24 cellular contexts compared by ENCODE assay signal in the genomic region with DNA sequence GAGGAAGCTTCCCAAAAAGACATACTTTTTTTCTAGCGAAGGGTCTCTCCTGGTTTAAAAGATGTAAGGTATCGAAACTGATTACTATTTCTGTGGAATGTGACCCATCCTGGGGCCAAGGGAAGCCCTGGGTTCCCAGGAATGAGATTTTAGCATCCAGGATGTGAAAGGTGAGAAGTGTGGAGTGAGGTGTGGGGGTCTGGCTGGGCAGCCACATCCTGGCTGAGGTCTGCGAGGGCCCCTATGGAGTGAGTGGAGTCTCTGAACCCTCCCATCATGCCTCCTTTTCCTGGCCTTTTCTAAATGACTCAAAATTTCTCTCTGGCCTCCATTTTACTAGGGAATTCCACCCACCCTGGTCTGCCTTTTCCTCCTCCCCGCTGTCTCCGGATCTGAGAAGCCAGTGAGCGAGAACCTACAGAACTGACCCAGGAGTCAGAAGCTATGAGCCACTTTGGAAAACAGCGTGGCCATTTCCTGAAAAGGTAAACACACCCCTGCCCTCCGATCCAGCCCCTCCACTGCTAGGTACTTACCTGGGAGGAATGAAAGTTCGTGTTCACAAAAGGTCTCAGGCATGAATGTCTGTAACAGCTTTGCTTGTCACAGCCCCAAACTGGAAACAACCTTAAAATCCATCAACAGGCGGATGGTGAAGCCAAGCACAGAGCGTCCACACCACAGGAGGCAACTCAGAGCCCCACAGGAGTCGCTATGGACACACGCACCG. TPM values are rescaled to one million over a fixed set of nuclear protein-coding genes. Genes with fewer than 3 reads are reported as not detected.
A peak's percentile ranks its signal among the peaks of the same experiment; 100 is the strongest.
DNase-seq lines count a peak whose midpoint lies in the region; FAIRE-seq and TF ChIP-seq lines count a peak whose summit lies in the region.
"Had no signal": no experiment of that assay in that cellular context is flagged by ENCODE, and none has a peak within 500 bp of the region (broad histone marks: within the 10 kb centered on the region; RNA-seq: fewer than 3 reads in every experiment).

No MANE protein-coding gene starts in this region.

- no peaks in the 10 kb centered on the region for H3K27me3 Mint-ChIP-seq in neural crest cell (ENCODE audit: low read depth)

- CTCF ChIA-PET in H1 (lab: Charles Lee; ENCODE audit: partially characterized antibody) = interaction anchor here (1.0 kb wide), 1 partner anchor 160 kb away, joined by 3 read pairs; no protein-coding TSS in a partner anchor

- TF ChIP-seq POLR2A in H1 (IDR thresholded peaks at IDR 0.05; ENCODE audit: control extremely low read depth in 1 of 2, low read depth in 2 of 2, low read length in 2 of 2) = no peak
- no peak for TF ChIP-seq POLR2A in vagina (IDR thresholded peaks at IDR 0.05)

- no peak overlapping the region; the same call in 1 of the 2 replicates for H2BK5ac ChIP-seq in H1 (ENCODE audit: low read depth, low read length)

- no peaks in the 10 kb centered on the region for H3K23me2 ChIP-seq in H1 (ENCODE audit: low read depth, low read length)

- peak overlapping the region; percentile 90; the same call in 1 of the 2 replicates for H2BK12ac ChIP-seq in H1 (ENCODE audit: low read depth, low read length)

- H4K8ac ChIP-seq in H1 (ENCODE audit: extremely low read depth, insufficient read depth, low read length) = peak overlapping the region; percentile 45; the same call in 1 of the 2 replicates

- 0 out of 2 replicates have a peak overlapping the region, but pooled peaks have one; percentile 81 for H2BK15ac ChIP-seq in H1 (ENCODE audit: low read length)

- H3K9me3 ChIP-seq in H1 (ENCODE audit: insufficient read depth in 2 of 2, low read depth in 1 of 2, low read length in 1 of 2) = no peaks in the 10 kb centered on the region
- no peaks in the 10 kb centered on the region for H3K9me3 ChIP-seq in vagina
- H3K9me3 ChIP-seq: HAP-1, MG63, Peyer's patch had no signal

- FAIRE-seq in H1 (lab: Jason Lieb, UNC) = no peak
- FAIRE-seq: G401.6 had no signal

- no peaks in the 10 kb centered on the region for H3K79me1 ChIP-seq in H1 (ENCODE audit: low read depth, low read length)

- H3K18ac ChIP-seq in H1 (ENCODE audit: extremely low read depth, low read length) = peak overlapping the region; percentile 48; the same call in 1 of the 2 replicates

- H3K9me3 Mint-ChIP-seq in neural crest cell = no peaks in the 10 kb centered on the region

- peak overlapping the region; percentile 50 for H3K27ac Mint-ChIP-seq in neural crest cell (ENCODE audit: unreplicated experiment)
- H3K27ac Mint-ChIP-seq: B cell, IgD-negative memory B cell had no signal

- TF ChIP-seq EP300 in H1 (IDR thresholded peaks at IDR 0.05; ENCODE audit: borderline replicate concordance in 1 of 2, low read depth in 2 of 2, low read length in 2 of 2) = no peak

- no peak overlapping the region for H3K23ac ChIP-seq in H1 (ENCODE audit: insufficient read length)

- H3K56ac ChIP-seq in H1 (replicated peaks; ENCODE audit: insufficient read length, low read depth, low read length) = no peak overlapping the region

- H3K27me3 ChIP-seq in H1 (replicated peaks in 1 of 4; ENCODE audit: control insufficient read depth in 3 of 4, extremely low read depth in 1 of 4, insufficient read depth in 3 of 4, low read length in 3 of 4) (no peaks in the 10 kb centered on the region; a peak in 1 of 7 replicates), vagina (no peaks in the 10 kb centered on the region)
- H3K27me3 ChIP-seq: MG63, Peyer's patch had no signal

- H3K27ac ChIP-seq in H1 (ENCODE audit: low read depth, low read length) (no peak overlapping the region), vagina (no peak overlapping the region)
- H3K27ac ChIP-seq: HL-60, Peyer's patch had no signal

- DNase-seq in activated effector memory CD4-positive, alpha-beta T cell treated with anti-CD3 and anti-CD28 coated beads, Interleukin-2, amount 50 U/mL, for 16 hours = peak; percentile 19
- DNase-seq in activated effector memory CD4-positive, alpha-beta T cell treated with Interleukin-2 at 50 U/mL for 16 hours = no peak
- no peak for DNase-seq in H1 (ENCODE audit: low read depth in 1 of 2, low spot score in 2 of 2)
- no peak for DNase-seq in neural crest cell (ENCODE audit: low read depth, low spot score)
- DNase-seq in vagina (ENCODE audit: extremely low spot score in 2 of 2) = peak; percentile 74 to 76
- no peak for DNase-seq in NCI-H774 (lab: John Stamatoyannopoulos, UW)
- no peak for DNase-seq in DMS53 (lab: John Stamatoyannopoulos, UW)
- no peak for DNase-seq in NCI-H1694 (lab: John Stamatoyannopoulos, UW)
- DNase-seq: DMS 273 treated with DMSO at 0.1 percent for 48 hours; Karpas-422; MG63; NCI-H1092; NCI-H1436 treated with DMSO at 0.1 percent for 48 hours; NCI-H2081; NCI-H2171 treated with DMSO at 0.1 percent for 48 hours; NCI-H446 treated with DMSO at 0.1 percent for 48 hours; NCI-H69; NK-92 treated with Interleukin-12 subunit alpha and Interleukin-12 subunit beta, amount 100 ng/mL, for 24 hours had no signal

- no peak overlapping the region for H3K14ac ChIP-seq in H1 (ENCODE audit: insufficient read length)

- H4K5ac ChIP-seq in H1 (ENCODE audit: insufficient read length, low read depth, low read length) = no peak overlapping the region

- H3K36me3 Mint-ChIP-seq in neural crest cell (ENCODE audit: low read depth) = no peaks in the 10 kb centered on the region

- H3K4me3 ChIP-seq in H1 (ENCODE audit: extremely low read depth in 1 of 4, insufficient read depth in 2 of 4, low read depth in 3 of 4, low read length in 4 of 4) (no peak overlapping the region), vagina (no peak overlapping the region)
- H3K4me3 ChIP-seq: HAP-1, MG63, Peyer's patch had no signal

- no peak overlapping the region; a peak in 1 of 7 replicates for H3K9ac ChIP-seq in H1 (replicated peaks in 1 of 4; ENCODE audit: extremely low read depth in 1 of 4, low read depth in 3 of 4, low read length in 3 of 4)

- no peak overlapping the region for H2AK5ac ChIP-seq in H1 (ENCODE audit: low read depth, low read length)

- intact Hi-C loops in vagina (cut with DNase I) = no loop called here

- H3K4ac ChIP-seq in H1 (replicated peaks; ENCODE audit: insufficient read length, low read depth, low read length) = no peak overlapping the region

- H3K36me3 ChIP-seq in H1 (ENCODE audit: control insufficient read depth in 2 of 4, insufficient read depth in 4 of 4, low read length in 3 of 4) = no peaks in the 10 kb centered on the region
- no peaks in the 10 kb centered on the region for H3K36me3 ChIP-seq in vagina
- H3K36me3 ChIP-seq: HAP-1, MG63, Peyer's patch had no signal

- H3K4me1 ChIP-seq in H1 (replicated peaks in 1 of 4; ENCODE audit: control insufficient read depth in 3 of 4, insufficient read depth in 4 of 4, low read length in 3 of 4) (no peaks in the 10 kb centered on the region; a peak in 1 of 7 replicates), vagina (no peaks in the 10 kb centered on the region)
- H3K4me1 ChIP-seq: HAP-1, Peyer's patch had no signal

- POLR2A ChIA-PET in H1 (lab: Charles Lee; ENCODE audit: partially characterized antibody) = interaction anchor here (0.8 to 0.9 kb wide), 2 partner anchors 17 to 183 kb away, joined by 3 read pairs; no protein-coding TSS in a partner anchor

- TF ChIP-seq RAD21 in H1 (IDR thresholded peaks at IDR 0.05 in 1 of 2, conservative IDR thresholded peaks at IDR 0.05 in 1 of 2; ENCODE audit: low read depth in 2 of 2, low read length in 2 of 2) = no peak

- peaks cover 15% of the 10 kb centered on the region for H3K4me1 Mint-ChIP-seq in neural crest cell
- H3K4me1 Mint-ChIP-seq: B cell had no signal

- H3K4me3 Mint-ChIP-seq in neural crest cell = no peak overlapping the region
- H3K4me3 Mint-ChIP-seq: B cell, IgD-negative memory B cell had no signal

- H3K79me2 ChIP-seq in H1 (ENCODE audit: control insufficient read depth in 1 of 2, insufficient read depth in 2 of 2, low read length in 2 of 2) = no peaks in the 10 kb centered on the region

- peak overlapping the region; percentile 33 for H4K91ac ChIP-seq in H1 (replicated peaks; ENCODE audit: insufficient read length, low read length)

- peak overlapping the region; percentile 72; the same call in 1 of the 2 replicates for H2BK20ac ChIP-seq in H1 (ENCODE audit: low read length)

- peak overlapping the region; percentile 28 for H2AFZ ChIP-seq in H1 (ENCODE audit: low read length)

- no peak overlapping the region for H3K4me2 ChIP-seq in H1 (ENCODE audit: insufficient read depth in 1 of 2, low read depth in 2 of 2, low read length in 2 of 2)

- no peaks in the 10 kb centered on the region for H4K20me1 ChIP-seq in H1 (replicated peaks in 1 of 2; ENCODE audit: control insufficient read depth in 1 of 2, insufficient read depth in 2 of 2, low read length in 2 of 2)

- no peak overlapping the region for H2BK120ac ChIP-seq in H1 (replicated peaks; ENCODE audit: low read depth, low read length)

- TF ChIP-seq CTCF in H1 (IDR thresholded peaks at IDR 0.05; ENCODE audit: control extremely low read depth in 1 of 3, insufficient read depth in 1 of 3, low read depth in 1 of 3, low read length in 3 of 3) = no peak
- TF ChIP-seq CTCF in neural crest cell (conservative IDR thresholded peaks at IDR 0.05) = no peak
- TF ChIP-seq CTCF in vagina (IDR thresholded peaks at IDR 0.05) = no peak

- WGBS in H1 (ENCODE audit: extremely low coverage in 1 of 2, insufficient coverage in 1 of 2, insufficient read length in 1 of 2, insufficient replicate concordance in 2 of 2, low coverage in 1 of 2, low lambda C conversion rate in 2 of 2, missing lambda C conversion rate in 1 of 2), 2 experiments = 87% methylated on average over 14 of the region's 14 CpGs; no CpG with 5 or more reads in 1 of the 2 experiments

TF ChIP-seq in H1, 55 proteins besides CTCF, POLR2A, EP300 and RAD21 (continues in another document):
- TF ChIP-seq GABPA (IDR thresholded peaks at IDR 0.05; ENCODE audit: borderline replicate concordance, insufficient read depth, low read length) = no peak
- no peak for TF ChIP-seq CHD2 (IDR thresholded peaks at IDR 0.05; ENCODE audit: low read length)
- no peak for TF ChIP-seq TAF7 (optimal IDR thresholded peaks at IDR 0.05; ENCODE audit: borderline replicate concordance, low read depth, low read length)
- no peak for TF ChIP-seq FOSL1 (IDR thresholded peaks at IDR 0.05; ENCODE audit: insufficient read depth, low read depth, low read length)
- no peak for TF ChIP-seq KDM5A (IDR thresholded peaks at IDR 0.05; ENCODE audit: low read length)

RNA-seq across cellular contexts. Expression of gene SHANK2, which starts 27.7 kb away (rescaled TPM):
- total RNA-seq in H1 (2021; fragmentation: NEBNext Ultra II Directional; extraction: Animal tissue kit (Norgen Biotek cat#: 25700)) = 52.9 and 54.2 TPM in 2 replicates
- polyA plus RNA-seq in H1 (2011; rRNA removed) = 10.1 and 15.5 TPM in 2 replicates
- 7.8 TPM for polyA plus RNA-seq in H1 (2011; cell fraction: cytosol; rRNA removed)
- 41.3 TPM for polyA plus RNA-seq in H1 (2011; cell fraction: nucleus; rRNA removed)
- polyA plus RNA-seq in H1 (2012, experiment 1 of 2) = 17.0 to 20.3 TPM (median 18.5 TPM) in 4 replicates
- polyA plus RNA-seq in H1 (2012, experiment 2 of 2) = 2.9 TPM
- polyA plus RNA-seq in H1 (2013, experiment 1 of 2) = 16.9 TPM
- polyA plus RNA-seq in H1 (2013, experiment 2 of 2) = 15.7 TPM
- 46.2 and 59.3 TPM in 2 replicates for polyA minus RNA-seq in H1 (2011; rRNA and poly(A)+ RNA removed)
- 35.2 TPM for polyA minus RNA-seq in H1 (2011; cell fraction: cytosol; rRNA and poly(A)+ RNA removed)
- 103 TPM for polyA minus RNA-seq in H1 (2011; cell fraction: nucleus; rRNA and poly(A)+ RNA removed)
- 7.6 and 10.0 TPM in 2 replicates for total RNA-seq in neural crest cell
- total RNA-seq in vagina = 11.0 TPM
- polyA plus RNA-seq: IgD-negative memory B cell had no signal

Comparison
In these comparisons a context has a peak if more than half of its experiments do, and no peak if none do; other contexts are left out.
1. DNase-seq: peak in activated effector memory CD4-positive, alpha-beta T cell treated with anti-CD3 and anti-CD28 coated beads, Interleukin-2, amount 50 U/mL, for 16 hours (single experiment) and vagina (2 of 2); none in activated effector memory CD4-positive, alpha-beta T cell treated with Interleukin-2 at 50 U/mL for 16 hours (single experiment), H1 (0 of 2), neural crest cell (single experiment), NCI-H774 (single experiment), DMS53 (single experiment) and NCI-H1694 (single experiment).